29 cellular contexts compared by ENCODE assay signal in the genomic region with DNA sequence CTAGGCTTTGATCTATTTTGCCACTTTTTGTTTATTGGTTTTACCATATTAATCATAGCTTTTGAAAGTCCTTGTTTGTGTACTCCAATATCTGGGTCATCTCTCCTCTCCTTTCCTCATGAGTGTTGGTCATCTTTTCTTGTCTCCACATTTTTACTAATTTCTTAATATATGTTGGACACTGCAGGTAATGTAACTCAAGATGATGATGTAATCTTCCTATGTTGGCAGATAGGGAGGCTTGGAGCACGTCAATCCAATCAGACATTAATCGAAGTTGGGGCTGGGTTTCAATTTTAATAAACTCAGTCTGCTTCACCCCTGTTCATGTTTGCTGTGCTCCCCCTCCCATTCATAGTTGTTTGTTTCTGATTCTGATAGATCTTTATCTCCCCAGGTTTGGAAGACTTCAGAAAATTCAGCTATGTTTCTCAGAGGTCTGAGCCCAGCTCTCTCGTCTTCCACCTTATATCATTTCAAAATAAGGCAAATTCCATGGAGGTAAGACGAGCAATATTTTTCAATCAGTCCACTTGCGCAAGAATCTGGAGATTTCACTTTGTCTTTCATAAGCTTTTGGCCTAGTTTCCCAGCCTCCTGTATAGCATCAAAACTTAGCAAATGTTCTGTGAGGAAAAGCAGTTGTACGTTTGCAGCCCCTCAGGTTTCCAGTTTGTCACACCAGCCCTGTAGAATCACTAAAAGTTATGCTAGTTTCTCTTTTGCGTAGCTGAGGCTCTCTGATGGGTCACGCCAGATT.
"Had no signal": no experiment of that assay in that cellular context is flagged by ENCODE, and none has a peak within 500 bp of the region (broad histone marks: within the 10 kb centered on the region; RNA-seq: fewer than 3 reads in every experiment).

No MANE protein-coding gene starts in this region.

- H3K4me2 ChIP-seq: KMS-11 had no signal

- H3K4me3 Mint-ChIP-seq: activated CD4-positive, alpha-beta T cell treated with anti-CD3 and anti-CD28 coated beads, Interleukin-2, amount 10 ng/mL, durations not matched to agents 24 days and 14 days; activated CD8-positive, alpha-beta T cell treated with anti-CD3 and anti-CD28 coated beads, Interleukin-2, amount 10 ng/mL, durations not matched to agents 7 days and 5 days; activated naive CD4-positive, alpha-beta T cell treated with anti-CD3 and anti-CD28 coated beads for 36 hours; activated T-cell treated with anti-CD3 and anti-CD28 coated beads, Interleukin-2, amount 50 U/mL, for 24 hours; central memory CD8-positive, alpha-beta T cell; IgD-negative memory B cell had no signal

- H3K27ac ChIP-seq: cardiac muscle cell, KMS-11, RWPE1 had no signal

- H3K9me3 Mint-ChIP-seq: activated T-cell treated with anti-CD3 and anti-CD28 coated beads, Interleukin-2, amount 50 U/mL, for 24 hours; activated T-helper 2 cell treated with anti-CD3 and anti-CD28 coated beads, Interferon-gamma antibody, Interleukin-2, Interleukin-4, amounts not matched to agents 10 μg/mL and 5 μg/mL and 100 μg/mL, durations not matched to agents 14 hours and 24 hours and 36 hours had no signal

- H3K4me1 Mint-ChIP-seq: activated CD4-positive, alpha-beta T cell treated with anti-CD3 and anti-CD28 coated beads, Interleukin-2, amount 10 ng/mL, durations not matched to agents 24 days and 14 days; central memory CD8-positive, alpha-beta T cell; IgD-negative memory B cell had no signal

- H3K4me3 ChIP-seq: cardiac muscle cell had no signal

- H3K27ac Mint-ChIP-seq: activated CD4-positive, alpha-beta T cell treated with anti-CD3 and anti-CD28 coated beads, Interleukin-2, amount 10 ng/mL, durations not matched to agents 24 days and 14 days; activated CD8-positive, alpha-beta T cell treated with anti-CD3 and anti-CD28 coated beads, Interleukin-2, amount 10 ng/mL, durations not matched to agents 7 days and 5 days; activated naive CD4-positive, alpha-beta T cell treated with anti-CD3 and anti-CD28 coated beads for 36 hours; activated naive CD4-positive, alpha-beta T cell treated with anti-CD3 and anti-CD28 coated beads, Interleukin-2, amount 50 U/mL, for 72 hours; activated T-cell treated with anti-CD3 and anti-CD28 coated beads, Interleukin-2, amount 50 U/mL, for 24 hours; activated T-helper 2 cell treated with anti-CD3 and anti-CD28 coated beads, Interferon-gamma antibody, Interleukin-2, Interleukin-4, amounts not matched to agents 10 μg/mL and 5 μg/mL and 100 μg/mL, durations not matched to agents 14 hours and 24 hours and 36 hours; IgD-negative memory B cell had no signal

- FAIRE-seq: RCC 7860, TTC549 had no signal

- H3K9ac ChIP-seq: KMS-11 had no signal

- H3K36me3 ChIP-seq: cardiac muscle cell had no signal

- H3K27me3 Mint-ChIP-seq: activated CD4-positive, alpha-beta T cell treated with anti-CD3 and anti-CD28 coated beads, Interleukin-2, amount 10 ng/mL, durations not matched to agents 24 days and 14 days; activated T-cell treated with anti-CD3 and anti-CD28 coated beads, Interleukin-2, amount 50 U/mL, for 24 hours; central memory CD8-positive, alpha-beta T cell; IgD-negative memory B cell had no signal

- ATAC-seq: activated CD8-positive, alpha-beta T cell treated with anti-CD3 and anti-CD28 coated beads, Interleukin-2, amount 10 ng/mL, durations not matched to agents 7 days and 5 days; activated naive CD4-positive, alpha-beta T cell treated with anti-CD3 and anti-CD28 coated beads, Interleukin-2, amount 50 U/mL, for 72 hours; PC-3; Right ventricle myocardium inferior had no signal

- DNase-seq: activated CD4-positive, alpha-beta T cell treated with anti-CD3 and anti-CD28 coated beads, Interleukin-2, amount 10 ng/mL, durations not matched to agents 24 days and 14 days; activated CD4-positive, alpha-beta T cell treated with anti-CD3 and anti-CD28 coated beads, Interleukin-2, amount 50 U/mL, for 4 hours; activated CD8-positive, alpha-beta T cell treated with anti-CD3 and anti-CD28 coated beads, Interleukin-2, amount 10 ng/mL, durations not matched to agents 7 days and 5 days; activated gamma-delta T cell; activated naive CD4-positive, alpha-beta T cell treated with anti-CD3 and anti-CD28 coated beads for 36 hours; activated T-cell treated with anti-CD3 and anti-CD28 coated beads, Interleukin-2, amount 50 U/mL, for 24 hours; amniotic stem cell; aorta; NCI-H1092 treated with DMSO at 0.1 percent for 48 hours; NCI-H1417 treated with DMSO at 0.1 percent for 48 hours; NCI-H187 treated with DMSO at 0.1 percent for 48 hours; NCI-H2081; NCI-H226; NCI-H446 treated with DMSO at 0.1 percent for 48 hours; NCI-H524 treated with DMSO at 0.1 percent for 48 hours; NK-92 treated with Interleukin-12 subunit alpha and Interleukin-12 subunit beta, amount 100 ng/mL, for 24 hours; PC-3; SIG-M5; T1000 had no signal

- H3K27me3 ChIP-seq: cardiac muscle cell had no signal

- H3K36me3 Mint-ChIP-seq: activated naive CD4-positive, alpha-beta T cell treated with anti-CD3 and anti-CD28 coated beads, Interleukin-2, amount 50 U/mL, for 72 hours; IgD-negative memory B cell had no signal
